Comparison of ENCODE assay signal across 1 cellular context in the genomic region with DNA sequence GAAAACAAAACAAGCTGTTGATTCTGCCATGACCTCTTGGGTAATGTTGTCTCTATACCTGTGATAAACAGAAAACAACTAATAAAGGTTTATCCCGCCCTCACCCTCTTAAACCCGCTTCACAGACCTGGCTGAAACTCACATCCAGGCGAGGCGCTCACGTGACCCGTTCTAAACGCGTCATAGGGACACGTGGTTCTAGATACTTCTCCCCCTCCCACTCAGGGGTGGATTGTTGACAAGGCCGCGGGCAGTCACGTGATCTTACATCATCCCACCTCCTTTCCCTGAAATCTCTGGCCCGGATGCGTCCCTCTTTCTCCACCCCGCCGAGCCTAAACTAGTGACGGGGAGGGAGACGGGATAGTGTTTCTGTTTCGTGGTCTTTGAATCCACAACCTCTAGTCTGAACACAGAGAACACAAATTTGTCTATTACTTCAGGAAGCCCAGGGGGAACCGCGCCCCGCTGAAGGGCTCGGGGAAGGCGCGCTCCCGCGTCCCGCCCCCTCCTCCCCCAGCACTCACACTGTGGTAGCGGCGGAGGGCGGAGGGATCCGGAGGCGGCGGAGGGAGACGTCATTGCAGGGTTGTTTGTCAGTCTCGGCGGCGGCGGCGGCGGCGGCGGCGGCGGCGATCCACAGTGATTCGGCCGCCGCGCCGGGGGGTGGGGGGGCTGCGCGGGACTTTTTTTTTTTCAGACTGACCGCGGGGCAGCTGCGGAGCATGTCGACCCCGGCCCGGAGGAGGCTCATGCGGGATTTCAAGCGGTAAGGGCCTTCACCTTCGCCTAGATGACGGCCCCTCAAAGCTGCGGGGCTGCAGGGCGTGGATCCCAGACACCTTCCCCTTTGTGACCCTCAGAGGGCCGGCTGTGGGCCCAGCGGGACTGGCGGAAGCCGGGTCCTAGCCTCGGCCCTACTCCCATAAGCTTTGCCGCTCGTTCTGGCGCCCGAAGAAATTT.
TF ChIP-seq lines count a peak whose summit lies in the region.

TSS of gene UBE2B (plus strand) at position 699 of the 963 bp plus-strand sequence. CDS start at position 726, 27 bp downstream.

TF ChIP-seq in GM23338, 12 proteins besides CTCF, POLR2A, EP300 and RAD21:
- TF ChIP-seq, protein P1, sequence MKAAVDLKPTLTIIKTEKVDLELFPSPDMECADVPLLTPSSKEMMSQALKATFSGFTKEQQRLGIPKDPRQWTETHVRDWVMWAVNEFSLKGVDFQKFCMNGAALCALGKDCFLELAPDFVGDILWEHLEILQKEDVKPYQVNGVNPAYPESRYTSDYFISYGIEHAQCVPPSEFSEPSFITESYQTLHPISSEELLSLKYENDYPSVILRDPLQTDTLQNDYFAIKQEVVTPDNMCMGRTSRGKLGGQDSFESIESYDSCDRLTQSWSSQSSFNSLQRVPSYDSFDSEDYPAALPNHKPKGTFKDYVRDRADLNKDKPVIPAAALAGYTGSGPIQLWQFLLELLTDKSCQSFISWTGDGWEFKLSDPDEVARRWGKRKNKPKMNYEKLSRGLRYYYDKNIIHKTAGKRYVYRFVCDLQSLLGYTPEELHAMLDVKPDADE (IDR thresholded peaks at IDR 0.05): peak; percentile 19; the same call in 1 of the 2 replicates
- TF ChIP-seq POLR2AphosphoS5 (IDR thresholded peaks at IDR 0.05; ENCODE audit: low read depth) (peak; percentile 74), CREB1 (CRISPR knock-in tag; IDR thresholded peaks at IDR 0.05; ENCODE audit: low read depth) (peak; percentile 93)
- TF ChIP-seq, protein P2, sequence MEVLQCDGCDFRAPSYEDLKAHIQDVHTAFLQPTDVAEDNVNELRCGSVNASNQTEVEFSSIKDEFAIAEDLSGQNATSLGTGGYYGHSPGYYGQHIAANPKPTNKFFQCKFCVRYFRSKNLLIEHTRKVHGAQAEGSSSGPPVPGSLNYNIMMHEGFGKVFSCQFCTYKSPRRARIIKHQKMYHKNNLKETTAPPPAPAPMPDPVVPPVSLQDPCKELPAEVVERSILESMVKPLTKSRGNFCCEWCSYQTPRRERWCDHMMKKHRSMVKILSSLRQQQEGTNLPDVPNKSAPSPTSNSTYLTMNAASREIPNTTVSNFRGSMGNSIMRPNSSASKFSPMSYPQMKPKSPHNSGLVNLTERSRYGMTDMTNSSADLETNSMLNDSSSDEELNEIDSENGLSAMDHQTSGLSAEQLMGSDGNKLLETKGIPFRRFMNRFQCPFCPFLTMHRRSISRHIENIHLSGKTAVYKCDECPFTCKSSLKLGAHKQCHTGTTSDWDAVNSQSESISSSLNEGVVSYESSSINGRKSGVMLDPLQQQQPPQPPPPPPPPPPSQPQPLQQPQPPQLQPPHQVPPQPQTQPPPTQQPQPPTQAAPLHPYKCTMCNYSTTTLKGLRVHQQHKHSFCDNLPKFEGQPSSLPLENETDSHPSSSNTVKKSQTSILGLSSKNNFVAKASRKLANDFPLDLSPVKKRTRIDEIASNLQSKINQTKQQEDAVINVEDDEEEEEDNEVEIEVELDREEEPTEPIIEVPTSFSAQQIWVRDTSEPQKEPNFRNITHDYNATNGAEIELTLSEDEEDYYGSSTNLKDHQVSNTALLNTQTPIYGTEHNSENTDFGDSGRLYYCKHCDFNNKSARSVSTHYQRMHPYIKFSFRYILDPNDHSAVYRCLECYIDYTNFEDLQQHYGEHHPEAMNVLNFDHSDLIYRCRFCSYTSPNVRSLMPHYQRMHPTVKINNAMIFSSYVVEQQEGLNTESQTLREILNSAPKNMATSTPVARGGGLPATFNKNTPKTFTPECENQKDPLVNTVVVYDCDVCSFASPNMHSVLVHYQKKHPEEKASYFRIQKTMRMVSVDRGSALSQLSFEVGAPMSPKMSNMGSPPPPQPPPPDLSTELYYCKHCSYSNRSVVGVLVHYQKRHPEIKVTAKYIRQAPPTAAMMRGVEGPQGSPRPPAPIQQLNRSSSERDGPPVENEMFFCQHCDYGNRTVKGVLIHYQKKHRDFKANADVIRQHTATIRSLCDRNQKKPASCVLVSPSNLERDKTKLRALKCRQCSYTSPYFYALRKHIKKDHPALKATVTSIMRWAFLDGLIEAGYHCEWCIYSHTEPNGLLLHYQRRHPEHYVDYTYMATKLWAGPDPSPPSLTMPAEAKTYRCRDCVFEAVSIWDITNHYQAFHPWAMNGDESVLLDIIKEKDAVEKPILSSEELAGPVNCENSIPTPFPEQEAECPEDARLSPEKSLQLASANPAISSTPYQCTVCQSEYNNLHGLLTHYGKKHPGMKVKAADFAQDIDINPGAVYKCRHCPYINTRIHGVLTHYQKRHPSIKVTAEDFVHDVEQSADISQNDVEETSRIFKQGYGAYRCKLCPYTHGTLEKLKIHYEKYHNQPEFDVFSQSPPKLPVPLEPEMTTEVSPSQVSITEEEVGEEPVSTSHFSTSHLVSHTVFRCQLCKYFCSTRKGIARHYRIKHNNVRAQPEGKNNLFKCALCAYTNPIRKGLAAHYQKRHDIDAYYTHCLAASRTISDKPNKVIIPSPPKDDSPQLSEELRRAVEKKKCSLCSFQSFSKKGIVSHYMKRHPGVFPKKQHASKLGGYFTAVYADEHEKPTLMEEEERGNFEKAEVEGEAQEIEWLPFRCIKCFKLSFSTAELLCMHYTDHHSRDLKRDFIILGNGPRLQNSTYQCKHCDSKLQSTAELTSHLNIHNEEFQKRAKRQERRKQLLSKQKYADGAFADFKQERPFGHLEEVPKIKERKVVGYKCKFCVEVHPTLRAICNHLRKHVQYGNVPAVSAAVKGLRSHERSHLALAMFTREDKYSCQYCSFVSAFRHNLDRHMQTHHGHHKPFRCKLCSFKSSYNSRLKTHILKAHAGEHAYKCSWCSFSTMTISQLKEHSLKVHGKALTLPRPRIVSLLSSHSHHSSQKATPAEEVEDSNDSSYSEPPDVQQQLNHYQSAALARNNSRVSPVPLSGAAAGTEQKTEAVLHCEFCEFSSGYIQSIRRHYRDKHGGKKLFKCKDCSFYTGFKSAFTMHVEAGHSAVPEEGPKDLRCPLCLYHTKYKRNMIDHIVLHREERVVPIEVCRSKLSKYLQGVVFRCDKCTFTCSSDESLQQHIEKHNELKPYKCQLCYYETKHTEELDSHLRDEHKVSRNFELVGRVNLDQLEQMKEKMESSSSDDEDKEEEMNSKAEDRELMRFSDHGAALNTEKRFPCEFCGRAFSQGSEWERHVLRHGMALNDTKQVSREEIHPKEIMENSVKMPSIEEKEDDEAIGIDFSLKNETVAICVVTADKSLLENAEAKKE (CRISPR knock-in tag; IDR thresholded peaks at IDR 0.05): no peak
TF ChIP-seq in GM23338: peak in this region for 3.
